ENCODE assay signal across 11 cellular contexts in genomic region chr1:59046134-59046533, GRCh38.
DNase-seq lines count a peak whose midpoint lies in the region; ATAC-seq and TF ChIP-seq lines count a peak whose summit lies in the region.
"Had no signal": no experiment of that assay in that cellular context is flagged by ENCODE, and none has a peak within 500 bp of the region (broad histone marks: within the 10 kb centered on the region; RNA-seq: fewer than 3 reads in every experiment).

No MANE protein-coding gene starts in this region.

- H3K4me3 Mint-ChIP-seq in T-helper 1 cell treated with Interleukin-12 subunit alpha and Interleukin-12 subunit beta and Interleukin-4 antibody, amounts not matched to agents 30 μg/mL and 1 μg/mL, for 36 hours: peak overlapping the region; percentile 69
- no peak overlapping the region for H3K4me3 Mint-ChIP-seq in activated CD4-positive, alpha-beta memory T cell treated with anti-CD3 and anti-CD28 coated beads, Interleukin-2, amount 10 ng/mL, durations not matched to agents 7 days and 5 days
- peak overlapping the region; percentile 51 for H3K4me3 Mint-ChIP-seq in natural killer cell

- peak overlapping the region; percentile 91 for H3K27ac Mint-ChIP-seq in T-helper 1 cell treated with Interleukin-12 subunit alpha and Interleukin-12 subunit beta and Interleukin-4 antibody, amounts not matched to agents 30 μg/mL and 1 μg/mL, for 36 hours
- H3K27ac Mint-ChIP-seq in activated CD4-positive, alpha-beta memory T cell treated with anti-CD3 and anti-CD28 coated beads, Interleukin-2, amount 10 ng/mL, durations not matched to agents 7 days and 5 days: peak overlapping the region; percentile 79
- H3K27ac Mint-ChIP-seq in natural killer cell: peak overlapping the region; percentile 80 to 84

- no peak overlapping the region for H3K27ac ChIP-seq in tibial artery
- H3K27ac ChIP-seq in transverse colon: no peak overlapping the region
- H3K27ac ChIP-seq in upper lobe of left lung: peak overlapping the region in 1 of 4 donors; percentile 38

- 69% methylated on average over 2 of the region's 2 CpGs; no CpG with 5 or more reads in 1 of the 2 donors for WGBS in transverse colon (ENCODE audit: low coverage in 1 of 2), 2 donors
- WGBS in upper lobe of left lung, 2 donors: 88 to 94% methylated on average over 2 of the region's 2 CpGs

- peaks cover 45% of the 10 kb centered on the region for H3K36me3 Mint-ChIP-seq in T-helper 1 cell treated with Interleukin-12 subunit alpha and Interleukin-12 subunit beta and Interleukin-4 antibody, amounts not matched to agents 30 μg/mL and 1 μg/mL, for 36 hours (ENCODE audit: low read depth)
- peaks cover 13% of the 10 kb centered on the region for H3K36me3 Mint-ChIP-seq in activated CD4-positive, alpha-beta memory T cell treated with anti-CD3 and anti-CD28 coated beads, Interleukin-2, amount 10 ng/mL, durations not matched to agents 7 days and 5 days (ENCODE audit: low read depth)
- H3K36me3 Mint-ChIP-seq in natural killer cell: no peaks in the 10 kb centered on the region

- H3K36me3 ChIP-seq in tibial artery (no peaks in the 10 kb centered on the region), transverse colon (no peaks in the 10 kb centered on the region), upper lobe of left lung (no peaks in the 10 kb centered on the region)
- H3K36me3 ChIP-seq: sigmoid colon had no signal

- CTCF ChIA-PET in activated CD4-positive, alpha-beta memory T cell treated with anti-CD3 and anti-CD28 coated beads, Interleukin-2, amount 10 ng/mL, durations not matched to agents 7 days and 5 days (lab: Charles Lee): interaction anchor here (1.0 kb wide), 1 partner anchor 104 kb away, joined by 4 read pairs; no protein-coding TSS in a partner anchor

- H3K9me3 Mint-ChIP-seq in T-helper 1 cell treated with Interleukin-12 subunit alpha and Interleukin-12 subunit beta and Interleukin-4 antibody, amounts not matched to agents 30 μg/mL and 1 μg/mL, for 36 hours: peaks cover 24% of the 10 kb centered on the region
- no peaks in the 10 kb centered on the region for H3K9me3 Mint-ChIP-seq in activated CD4-positive, alpha-beta memory T cell treated with anti-CD3 and anti-CD28 coated beads, Interleukin-2, amount 10 ng/mL, durations not matched to agents 7 days and 5 days
- H3K9me3 Mint-ChIP-seq in natural killer cell: no peaks in the 10 kb centered on the region

- TF ChIP-seq POLR2A in transverse colon (IDR thresholded peaks at IDR 0.05) (no peak), upper lobe of left lung (IDR thresholded peaks at IDR 0.05) (no peak)

- POLR2A ChIA-PET in activated CD4-positive, alpha-beta memory T cell treated with anti-CD3 and anti-CD28 coated beads, Interleukin-2, amount 10 ng/mL, durations not matched to agents 7 days and 5 days (lab: Charles Lee): interaction anchor here (0.6 to 2.2 kb wide), 7 partner anchors 17 to 264 kb away, joined by 3 to 7 read pairs (median 3); partner anchors contain the start of gene JUN

- no peaks in the 10 kb centered on the region for H3K27me3 Mint-ChIP-seq in T-helper 1 cell treated with Interleukin-12 subunit alpha and Interleukin-12 subunit beta and Interleukin-4 antibody, amounts not matched to agents 30 μg/mL and 1 μg/mL, for 36 hours (ENCODE audit: low read depth)
- H3K27me3 Mint-ChIP-seq in activated CD4-positive, alpha-beta memory T cell treated with anti-CD3 and anti-CD28 coated beads, Interleukin-2, amount 10 ng/mL, durations not matched to agents 7 days and 5 days: no peaks in the 10 kb centered on the region
- H3K27me3 Mint-ChIP-seq in natural killer cell (ENCODE audit: low read depth in 2 of 2): peaks cover 0 to 4% of the 10 kb centered on the region in 2 donors

- TF ChIP-seq EP300 in transverse colon (IDR thresholded peaks at IDR 0.05; ENCODE audit: low read depth): no peak
- no peak for TF ChIP-seq EP300 in upper lobe of left lung (IDR thresholded peaks at IDR 0.05)

- ATAC-seq in HG02798 (IDR thresholded peaks at IDR 0.05; ENCODE audit: poor library complexity, unreplicated experiment) (peak; percentile 4), natural killer cell (no peak), upper lobe of left lung (ENCODE audit: low FRiP score in 2 of 2) (no peak)

- no peaks in the 10 kb centered on the region for H3K27me3 ChIP-seq in tibial artery
- H3K27me3 ChIP-seq in transverse colon: no peaks in the 10 kb centered on the region
- no peaks in the 10 kb centered on the region for H3K27me3 ChIP-seq in upper lobe of left lung
- H3K27me3 ChIP-seq: sigmoid colon had no signal

- H3K4me1 ChIP-seq in tibial artery (peaks cover 0 to 5% (median 0%) of the 10 kb centered on the region in 4 donors), transverse colon (peaks cover 0 to 35% (median 27%) of the 10 kb centered on the region in 4 donors), upper lobe of left lung (peaks cover 8 to 28% (median 18%) of the 10 kb centered on the region in 4 donors)

- no peak overlapping the region for H3K4me3 ChIP-seq in tibial artery
- no peak overlapping the region for H3K4me3 ChIP-seq in transverse colon
- no peak overlapping the region for H3K4me3 ChIP-seq in upper lobe of left lung
- H3K4me3 ChIP-seq: sigmoid colon had no signal

- TF ChIP-seq CTCF in natural killer cell (IDR thresholded peaks at IDR 0.05): no peak
- no peak for TF ChIP-seq CTCF in tibial artery (IDR thresholded peaks at IDR 0.05)
- no peak for TF ChIP-seq CTCF in transverse colon (IDR thresholded peaks at IDR 0.05)
- no peak for TF ChIP-seq CTCF in upper lobe of left lung (IDR thresholded peaks at IDR 0.05)

- intact Hi-C loops in natural killer cell (cut with micrococcal nuclease) (loop anchor here (2.0 to 10.0 kb wide), 5 partner anchors 25 to 261 kb away; partner anchors contain the start of genes FGGY and JUN), tibial artery (cut with DNase I; ENCODE audit: low total_unique reads) (no loop called here), transverse colon (cut with DNase I; ENCODE audit: low total_unique reads) (no loop called here)

- no peaks in the 10 kb centered on the region for H3K9me3 ChIP-seq in tibial artery
- H3K9me3 ChIP-seq in transverse colon: no peaks in the 10 kb centered on the region
- H3K9me3 ChIP-seq in upper lobe of left lung: no peaks in the 10 kb centered on the region
- H3K9me3 ChIP-seq: sigmoid colon had no signal

- in situ Hi-C loops in transverse colon (cut with MboI; ENCODE audit: low pct_ligation_motif_present in 1 of 4, low pct_unique_long_range_greater_than_20kb in 1 of 4, low sequenced_read_pairs in 3 of 4): no loop called here

- peaks cover 70% of the 10 kb centered on the region for H3K4me1 Mint-ChIP-seq in T-helper 1 cell treated with Interleukin-12 subunit alpha and Interleukin-12 subunit beta and Interleukin-4 antibody, amounts not matched to agents 30 μg/mL and 1 μg/mL, for 36 hours (ENCODE audit: low read depth)
- peaks cover 35% of the 10 kb centered on the region for H3K4me1 Mint-ChIP-seq in activated CD4-positive, alpha-beta memory T cell treated with anti-CD3 and anti-CD28 coated beads, Interleukin-2, amount 10 ng/mL, durations not matched to agents 7 days and 5 days
- H3K4me1 Mint-ChIP-seq in natural killer cell: peaks cover 37 to 44% of the 10 kb centered on the region in 2 donors

- DNase-seq in T-helper 1 cell: no peak
- DNase-seq in activated CD4-positive, alpha-beta memory T cell treated with anti-CD3 and anti-CD28 coated beads, Interleukin-2, amount 10 ng/mL, durations not matched to agents 7 days and 5 days: no peak
- DNase-seq in natural killer cell: no peak
- DNase-seq in tibial artery: no peak
- DNase-seq in transverse colon: no peak
- DNase-seq in upper lobe of left lung: no peak
- DNase-seq: 8988T, NCI-H526, sigmoid colon had no signal
